16 cellular contexts compared by ENCODE assay signal in the genomic region with DNA sequence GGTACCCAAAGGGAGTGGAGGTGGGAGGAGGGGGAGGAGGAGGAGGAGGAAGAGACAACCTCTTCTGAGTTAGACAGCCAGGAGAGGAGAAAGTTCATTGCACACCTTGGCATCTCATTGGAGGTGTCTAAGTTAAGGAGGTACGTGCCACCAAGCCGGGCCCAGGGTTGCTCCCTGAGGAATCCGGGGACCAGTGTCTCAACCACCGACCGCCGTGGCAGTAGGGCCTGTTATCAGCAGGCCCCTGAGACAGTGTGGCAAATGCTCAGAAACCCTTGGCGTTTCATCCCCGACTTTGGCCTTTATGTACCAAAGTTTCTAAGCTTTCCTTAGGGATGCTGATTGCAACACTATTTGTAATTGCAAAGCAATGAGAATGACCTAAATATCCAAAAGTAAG.
A peak's percentile ranks its signal among the peaks of the same experiment; 100 is the strongest.
DNase-seq lines count a peak whose midpoint lies in the region; ATAC-seq and TF ChIP-seq lines count a peak whose summit lies in the region.
"Had no signal": no experiment of that assay in that cellular context is flagged by ENCODE, and none has a peak within 500 bp of the region (broad histone marks: within the 10 kb centered on the region; RNA-seq: fewer than 3 reads in every experiment).

No MANE protein-coding gene starts in this region.

- H3K9me3 ChIP-seq in neuronal stem cell (replicated peaks in 1 of 2; ENCODE audit: control insufficient read depth in 2 of 2, insufficient read depth in 1 of 2, low read depth in 1 of 2, low read length in 2 of 2) (no peaks in the 10 kb centered on the region), thoracic aorta (no peaks in the 10 kb centered on the region), upper lobe of right lung (no peaks in the 10 kb centered on the region)
- H3K9me3 ChIP-seq: BLaER1 treated with 17β-estradiol and CSF1 and Interleukin-3, amounts not matched to agents 10 nM and 100 nM had no signal

- DNase-seq in NCI-H2227 (lab: John Stamatoyannopoulos, UW; ENCODE audit: unreplicated experiment) (peak; percentile 59), NCI-H2227 treated with DMSO at 0.1 percent for 48 hours (lab: John Stamatoyannopoulos, UW) (no peak), coronary artery (ENCODE audit: low spot score) (no peak), neuronal stem cell (ENCODE audit: low spot score) (no peak), thoracic aorta (ENCODE audit: low spot score) (no peak), upper lobe of right lung (no peak), mesendoderm (no peak)
- DNase-seq: DMS153, HFFc6, KBM-7, NCI-H1105, NCI-H1694 treated with DMSO at 0.1 percent for 48 hours, NCI-H446, PC-3 had no signal

- TF ChIP-seq CTCF in coronary artery (IDR thresholded peaks at IDR 0.05) (no peak), thoracic aorta (IDR thresholded peaks at IDR 0.05) (no peak), upper lobe of right lung (IDR thresholded peaks at IDR 0.05) (no peak)

- no peak overlapping the region for H3K4ac ChIP-seq in neuronal stem cell (ENCODE audit: low read length)
- H3K4ac ChIP-seq in mesendoderm (ENCODE audit: low read depth, low read length): no peak overlapping the region

- H3K56ac ChIP-seq in mesendoderm (ENCODE audit: low read length): no peak overlapping the region

- ATAC-seq in thoracic aorta (ENCODE audit: insufficient number of reproducible peaks, low FRiP score, low read depth) (no peak), upper lobe of right lung (no peak), HG02973 (IDR thresholded peaks at IDR 0.05; ENCODE audit: unreplicated experiment) (no peak)
- ATAC-seq: PC-3 had no signal

- H4K8ac ChIP-seq in neuronal stem cell (ENCODE audit: low read depth, low read length): no peak overlapping the region
- no peak overlapping the region for H4K8ac ChIP-seq in mesendoderm (ENCODE audit: low read depth, low read length)

- no peak overlapping the region for H4K5ac ChIP-seq in mesendoderm (ENCODE audit: low read length)

- H3K4me3 ChIP-seq in coronary artery: no peak overlapping the region
- H3K4me3 ChIP-seq in neuronal stem cell (ENCODE audit: low read length in 2 of 2): no peak overlapping the region
- H3K4me3 ChIP-seq in thoracic aorta: no peak overlapping the region
- no peak overlapping the region for H3K4me3 ChIP-seq in upper lobe of right lung
- no peak overlapping the region for H3K4me3 ChIP-seq in mesendoderm (ENCODE audit: low read length)
- H3K4me3 ChIP-seq: BLaER1 treated with 17β-estradiol and CSF1 and Interleukin-3, amounts not matched to agents 10 nM and 100 nM had no signal

- no peak overlapping the region for H2AFZ ChIP-seq in neuronal stem cell (ENCODE audit: low read length)

- H3K27me3 ChIP-seq in neuronal stem cell (ENCODE audit: control insufficient read depth in 3 of 3, insufficient read depth in 3 of 3, low read depth in 1 of 3, low read length in 3 of 3) (no peaks in the 10 kb centered on the region), thoracic aorta (replicated peaks; ENCODE audit: insufficient read depth) (no peaks in the 10 kb centered on the region), upper lobe of right lung (no peaks in the 10 kb centered on the region), mesendoderm (ENCODE audit: insufficient read depth, low read length, poor library complexity) (no peaks in the 10 kb centered on the region)
- H3K27me3 ChIP-seq: BLaER1 treated with 17β-estradiol and CSF1 and Interleukin-3, amounts not matched to agents 10 nM and 100 nM had no signal

- H3K27ac ChIP-seq in coronary artery: peak overlapping the region; percentile 95 to 98
- no peak overlapping the region for H3K27ac ChIP-seq in neuronal stem cell (replicated peaks; ENCODE audit: low read length)
- H3K27ac ChIP-seq in thoracic aorta: peak overlapping the region; percentile 90 to 95
- H3K27ac ChIP-seq in upper lobe of right lung: no peak overlapping the region
- H3K27ac ChIP-seq in mesendoderm (ENCODE audit: low read depth, low read length): no peak overlapping the region
- H3K27ac ChIP-seq: BLaER1 treated with 17β-estradiol and CSF1 and Interleukin-3, amounts not matched to agents 10 nM and 100 nM had no signal

- peaks cover 6% of the 10 kb centered on the region for H3K79me1 ChIP-seq in neuronal stem cell (ENCODE audit: low read depth, low read length)
- no peaks in the 10 kb centered on the region for H3K79me1 ChIP-seq in mesendoderm (ENCODE audit: low read length)

- peaks cover 0 to 8% of the 10 kb centered on the region in 2 donors for H3K36me3 ChIP-seq in neuronal stem cell (replicated peaks in 1 of 2; ENCODE audit: control insufficient read depth in 2 of 2, insufficient read depth in 2 of 2, low read length in 2 of 2)
- peaks cover 5% of the 10 kb centered on the region for H3K36me3 ChIP-seq in thoracic aorta
- H3K36me3 ChIP-seq in upper lobe of right lung: peaks cover 29% of the 10 kb centered on the region
- H3K36me3 ChIP-seq in mesendoderm (ENCODE audit: control insufficient read depth, insufficient read depth, low read length): no peaks in the 10 kb centered on the region
- H3K36me3 ChIP-seq: BLaER1 treated with 17β-estradiol and CSF1 and Interleukin-3, amounts not matched to agents 10 nM and 100 nM had no signal

- H2BK120ac ChIP-seq in neuronal stem cell (ENCODE audit: low read depth, low read length): no peak overlapping the region
- H2BK120ac ChIP-seq in mesendoderm (ENCODE audit: low read depth, low read length): no peak overlapping the region

- H3K23ac ChIP-seq in neuronal stem cell (ENCODE audit: low read depth, low read length, poor library complexity) (no peak overlapping the region), mesendoderm (ENCODE audit: low read length) (no peak overlapping the region)

- H3K18ac ChIP-seq in neuronal stem cell (ENCODE audit: low read length) (peak overlapping the region; percentile 23), mesendoderm (ENCODE audit: low read length) (no peak overlapping the region)

- H3K4me1 ChIP-seq in neuronal stem cell (ENCODE audit: control insufficient read depth in 2 of 2, insufficient read depth in 1 of 2, low read depth in 1 of 2, low read length in 2 of 2): peaks cover 28 to 31% of the 10 kb centered on the region in 2 donors
- H3K4me1 ChIP-seq in thoracic aorta (ENCODE audit: control insufficient read depth in 1 of 2, low read depth in 2 of 2): peaks cover 57 to 80% of the 10 kb centered on the region in 2 donors
- peaks cover 50% of the 10 kb centered on the region for H3K4me1 ChIP-seq in upper lobe of right lung
- no peaks in the 10 kb centered on the region for H3K4me1 ChIP-seq in mesendoderm (ENCODE audit: control insufficient read depth, low read depth, low read length)
- H3K4me1 ChIP-seq: BLaER1 treated with 17β-estradiol and CSF1 and Interleukin-3, amounts not matched to agents 10 nM and 100 nM had no signal

- H3K4me2 ChIP-seq in neuronal stem cell (ENCODE audit: insufficient read depth, low read length, poor library complexity, severe bottlenecking): no peak overlapping the region
- no peak overlapping the region for H3K4me2 ChIP-seq in mesendoderm (ENCODE audit: low read length)
- H3K4me2 ChIP-seq: BLaER1 treated with 17β-estradiol and CSF1 and Interleukin-3, amounts not matched to agents 10 nM and 100 nM had no signal

- WGBS in neuronal stem cell (ENCODE audit: extremely low coverage in 2 of 2, insufficient read length in 2 of 2, insufficient replicate concordance in 1 of 2), 2 donors: no CpG with 5 or more reads among the region's 8 CpGs
- no CpG with 5 or more reads among the region's 8 CpGs for WGBS in mesendoderm (ENCODE audit: extremely low coverage, insufficient coverage, low lambda C conversion rate)

- H2BK15ac ChIP-seq in neuronal stem cell (ENCODE audit: low read length): no peak overlapping the region
- no peak overlapping the region for H2BK15ac ChIP-seq in mesendoderm (replicated peaks; ENCODE audit: low read depth)

- H2BK12ac ChIP-seq in neuronal stem cell (ENCODE audit: low read length): no peak overlapping the region

- H3K79me2 ChIP-seq in mesendoderm (ENCODE audit: control insufficient read depth, insufficient read depth, low read length): no peaks in the 10 kb centered on the region

- no peak overlapping the region for H3K9ac ChIP-seq in neuronal stem cell (ENCODE audit: low read depth, low read length, poor library complexity)
- H3K9ac ChIP-seq in mesendoderm (ENCODE audit: low read length): no peak overlapping the region
- H3K9ac ChIP-seq: BLaER1 treated with 17β-estradiol and CSF1 and Interleukin-3, amounts not matched to agents 10 nM and 100 nM had no signal

- H2AK5ac ChIP-seq in neuronal stem cell (ENCODE audit: low read depth, low read length) (no peak overlapping the region), mesendoderm (ENCODE audit: low read length) (no peak overlapping the region)

- intact Hi-C loops in upper lobe of right lung (cut with DNase I): loop anchor here (10.0 kb wide), 1 partner anchor 54 kb away; no protein-coding TSS in a partner anchor

- H2BK5ac ChIP-seq in neuronal stem cell (ENCODE audit: low read length) (no peak overlapping the region), mesendoderm (ENCODE audit: low read length) (no peak overlapping the region)

- no peak overlapping the region for H4K91ac ChIP-seq in neuronal stem cell (ENCODE audit: low read depth, low read length, poor library complexity)

- H3K14ac ChIP-seq in neuronal stem cell (ENCODE audit: low read length): no peak overlapping the region

Comparison
In these comparisons a context has a peak if more than half of its experiments do, and no peak if none do; other contexts are left out.
1. H3K27ac ChIP-seq: peak in coronary artery (2 of 2) and thoracic aorta (2 of 2); none in neuronal stem cell (single experiment), upper lobe of right lung (single experiment) and mesendoderm (single experiment).